In the genomic region with DNA sequence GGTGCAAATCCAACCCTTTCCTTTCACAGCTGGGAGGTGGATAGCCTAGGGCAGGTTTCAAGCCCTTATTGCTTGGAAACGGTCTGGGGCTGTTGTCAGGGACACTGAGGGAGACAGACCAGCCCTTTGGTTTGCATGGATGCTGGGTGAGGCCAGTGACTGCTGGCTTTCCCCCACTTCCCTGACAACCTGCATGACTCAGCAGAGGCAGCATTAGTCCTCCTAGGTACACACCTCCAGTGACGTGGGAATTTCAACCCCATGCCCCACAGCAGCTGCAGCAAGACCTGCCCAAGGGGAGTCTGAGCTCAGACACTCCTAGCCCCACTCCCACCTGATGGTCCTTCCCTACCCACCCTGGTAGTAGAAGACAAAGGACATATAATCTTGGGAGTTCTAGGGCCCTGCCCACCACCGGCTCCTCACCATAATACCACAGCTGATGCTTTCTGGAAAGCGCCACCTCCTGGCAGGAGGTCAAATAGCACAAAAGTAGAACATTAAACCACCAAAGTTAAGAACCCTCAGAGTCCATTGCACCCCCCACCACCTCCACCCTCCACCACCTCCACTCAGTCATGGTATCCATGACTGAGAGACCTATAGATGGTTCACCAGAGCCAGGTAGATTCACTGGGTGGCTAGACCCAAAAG, we compare ENCODE assay signal across 11 cellular contexts.
DNase-seq lines count a peak whose midpoint lies in the region; ATAC-seq and TF ChIP-seq lines count a peak whose summit lies in the region.
"Had no signal": no experiment of that assay in that cellular context is flagged by ENCODE, and none has a peak within 500 bp of the region (broad histone marks: within the 10 kb centered on the region; RNA-seq: fewer than 3 reads in every experiment).

No MANE protein-coding gene starts in this region.

- CTCF ChIA-PET in GM10248 (lab: Yijun Ruan, JAX) = interaction anchor here (1.9 kb wide), 1 partner anchor 102 kb away, joined by 4 read pairs; no protein-coding TSS in a partner anchor

- no peak for ATAC-seq in HG02798 (IDR thresholded peaks at IDR 0.05; ENCODE audit: poor library complexity, unreplicated experiment)
- ATAC-seq: effector memory CD8-positive, alpha-beta T cell had no signal

- H3K4me3 ChIP-seq in epithelial cell of proximal tubule (ENCODE audit: low read depth, low read length) = no peak overlapping the region
- H3K4me3 ChIP-seq: BLaER1 treated with 17β-estradiol and CSF1 and Interleukin-3, amounts not matched to agents 10 nM and 100 nM had no signal

- H3K27ac ChIP-seq in 22Rv1 = no peak overlapping the region
- H3K27ac ChIP-seq: BLaER1 treated with 17β-estradiol and CSF1 and Interleukin-3, amounts not matched to agents 10 nM and 100 nM had no signal

- TF ChIP-seq CTCF in 22Rv1 (IDR thresholded peaks at IDR 0.05) = peak; percentile 52
- TF ChIP-seq CTCF in GM10248 (IDR thresholded peaks at IDR 0.05; ENCODE audit: control extremely low read depth, extremely low read depth, low read depth, missing control alignments) = peak; percentile 12
- peak; percentile 38; the same call in 1 of the 2 replicates for TF ChIP-seq CTCF in LNCAP (IDR thresholded peaks at IDR 0.05)
- TF ChIP-seq CTCF in epithelial cell of proximal tubule (conservative IDR thresholded peaks at IDR 0.05; ENCODE audit: low read depth, low read length) = peak; percentile 18

- DNase-seq in GM10248 (ENCODE audit: extremely low spot score) (no peak), epithelial cell of proximal tubule (ENCODE audit: low read depth) (no peak), NCI-H2196 treated with DMSO at 0.1 percent for 48 hours (lab: John Stamatoyannopoulos, UW; ENCODE audit: unreplicated experiment) (no peak), NCI-H2227 treated with DMSO at 0.1 percent for 48 hours (lab: John Stamatoyannopoulos, UW) (no peak), SKM-1 (lab: John Stamatoyannopoulos, UW; ENCODE audit: unreplicated experiment) (no peak)
- DNase-seq: effector memory CD8-positive, alpha-beta T cell; NCI-H187 treated with DMSO at 0.1 percent for 48 hours had no signal

- POLR2A ChIA-PET in GM10248 (lab: Yijun Ruan, JAX) = interaction anchor here (0.6 kb wide), 1 partner anchor 33 kb away, joined by 3 read pairs; no protein-coding TSS in a partner anchor
